ENCODE assay signal across 8 cellular contexts in genomic region chr1:26697441-26697977, GRCh38. TPM values are rescaled to one million over a fixed set of nuclear protein-coding genes. Genes with fewer than 3 reads are reported as not detected.
A peak's percentile ranks its signal among the peaks of the same experiment; 100 is the strongest.
DNase-seq lines count a peak whose midpoint lies in the region; ATAC-seq and TF ChIP-seq lines count a peak whose summit lies in the region.

No MANE protein-coding gene starts in this region.

- peak overlapping the region; percentile 96 for H3K27ac ChIP-seq in RWPE1
- H3K27ac ChIP-seq in gastroesophageal sphincter: peak overlapping the region; percentile 87 to 99 (median 98)
- H3K27ac ChIP-seq in spleen: peak overlapping the region; percentile 92 to 99 (median 98)

- H3K27ac Mint-ChIP-seq in CD14-positive monocyte: no peak overlapping the region

- 0% methylated on average over 3 of the region's 28 CpGs; no CpG with 5 or more reads in 1 of the 2 donors for WGBS in gastroesophageal sphincter (ENCODE audit: low coverage in 1 of 2), 2 donors
- WGBS in spleen, 5 donors: 0 to 1% (median 0%) methylated on average over 10 to 28 of the region's 28 CpGs

- no peak overlapping the region for H3K4me3 Mint-ChIP-seq in CD14-positive monocyte

- TF ChIP-seq POLR2A in gastroesophageal sphincter (IDR thresholded peaks at IDR 0.05): no peak
- TF ChIP-seq POLR2A in spleen (IDR thresholded peaks at IDR 0.05): no peak

- H3K4me1 ChIP-seq in gastroesophageal sphincter (peaks cover 27 to 70% (median 39%) of the 10 kb centered on the region in 3 donors), spleen (peaks cover 59 to 76% (median 74%) of the 10 kb centered on the region in 6 donors)

- TF ChIP-seq EP300 in gastroesophageal sphincter (IDR thresholded peaks at IDR 0.05): no peak

- H3K4me3 ChIP-seq in gastroesophageal sphincter (peak overlapping the region; percentile 84 to 97), spleen (peak overlapping the region; percentile 80 to 95 (median 88))

- peaks cover 5 to 7% of the 10 kb centered on the region in 2 donors for H3K36me3 Mint-ChIP-seq in CD14-positive monocyte

- no peaks in the 10 kb centered on the region for H3K27me3 Mint-ChIP-seq in CD14-positive monocyte (ENCODE audit: low read depth in 3 of 3)

- no peak for TF ChIP-seq CTCF in RWPE1 (conservative IDR thresholded peaks at IDR 0.05; ENCODE audit: low read depth)
- no peak for TF ChIP-seq CTCF in gastroesophageal sphincter (IDR thresholded peaks at IDR 0.05)
- TF ChIP-seq CTCF in spleen (IDR thresholded peaks at IDR 0.05 in 8 of 11, conservative IDR thresholded peaks at IDR 0.05 in 3 of 11): no peak
- no peak for TF ChIP-seq CTCF in CD14-positive monocyte (IDR thresholded peaks at IDR 0.05)

- CTCF ChIA-PET in RWPE1 (lab: Yijun Ruan, JAX): interaction anchor here (0.7 to 1.5 kb wide), 3 partner anchors 20 to 345 kb away, joined by 3 to 5 read pairs (median 4); no protein-coding TSS in a partner anchor

- intact Hi-C loops in spleen (cut with DNase I; ENCODE audit: low total_unique reads): loop anchor here (5.0 to 10.0 kb wide), 2 partner anchors 47 to 90 kb away; partner anchors contain the start of gene PIGV
- intact Hi-C loops in CD14-positive monocyte (cut with micrococcal nuclease): loop anchor here (5.0 kb wide), 2 partner anchors 45 to 90 kb away; partner anchors contain the start of gene PIGV (in 1 of the 2)

- H3K9me3 Mint-ChIP-seq in CD14-positive monocyte: peaks cover 0 to 2% (median 0%) of the 10 kb centered on the region in 7 donors

- H3K9me3 ChIP-seq in gastroesophageal sphincter (no peaks in the 10 kb centered on the region), spleen (no peaks in the 10 kb centered on the region)

- ATAC-seq in gastroesophageal sphincter (no peak), GM19023 (IDR thresholded peaks at IDR 0.05; ENCODE audit: unreplicated experiment) (no peak)

- POLR2A ChIA-PET in RWPE1 (lab: Yijun Ruan, JAX; ENCODE audit: low non-redundant PET): no interaction called here

- peak; percentile 40 for DNase-seq in NCI-H2171 treated with DMSO at 0.1 percent for 48 hours (lab: John Stamatoyannopoulos, UW)
- no peak for DNase-seq in NCI-H2171 (lab: John Stamatoyannopoulos, UW)
- no peak for DNase-seq in RWPE1 (ENCODE audit: low spot score)
- no peak for DNase-seq in spleen
- no peak for DNase-seq in CD14-positive monocyte (ENCODE audit: low spot score)
- DNase-seq in NCI-H524 treated with DMSO at 0.1 percent for 48 hours (lab: John Stamatoyannopoulos, UW): no peak

- no peaks in the 10 kb centered on the region for H3K27me3 ChIP-seq in gastroesophageal sphincter
- peaks cover 0 to 3% (median 0%) of the 10 kb centered on the region in 7 donors for H3K27me3 ChIP-seq in spleen (replicated peaks in 1 of 7)

- H3K36me3 ChIP-seq in gastroesophageal sphincter: no peaks in the 10 kb centered on the region
- H3K36me3 ChIP-seq in spleen: no peaks in the 10 kb centered on the region

- H3K4me1 Mint-ChIP-seq in CD14-positive monocyte: peaks cover 20% of the 10 kb centered on the region

RNA-seq across cellular contexts. Expression of gene ARID1A, which starts 1.7 kb away (rescaled TPM):
- total RNA-seq in gastroesophageal sphincter (10 to 100 TPM; 28.2 to 64.2 (median 42.6) TPM), spleen (100 to 1,000 TPM in 3 of 7 donors, 10 to 100 TPM in 4; 86.0 to 121 (median 97.4) TPM)
- polyA plus RNA-seq in spleen (10 to 100 TPM in 2 of 3 donors, 1 to 10 TPM in 1; 9.8 to 24.2 (median 14.6) TPM), CD14-positive monocyte (1 to 10 TPM; 6.6 to 9.5 TPM)
